9 cellular contexts compared by ENCODE assay signal in genomic region chr19:41570639-41571112, GRCh38. TPM values are rescaled to one million over a fixed set of nuclear protein-coding genes. Genes with fewer than 3 reads are reported as not detected.
DNase-seq lines count a peak whose midpoint lies in the region; ATAC-seq lines count a peak whose summit lies in the region.
"Had no signal": no experiment of that assay in that cellular context is flagged by ENCODE, and none has a peak within 500 bp of the region (broad histone marks: within the 10 kb centered on the region; RNA-seq: fewer than 3 reads in every experiment).

No MANE protein-coding gene starts in this region.

- no peaks in the 10 kb centered on the region for H3F3A ChIP-seq in GM23248 (ENCODE audit: insufficient read depth)

- H3K4me2 ChIP-seq in GM23248 (ENCODE audit: unreplicated experiment), result no peak overlapping the region

- peaks cover 53% of the 10 kb centered on the region for H3K27me3 ChIP-seq in GM23248 (replicated peaks; ENCODE audit: insufficient read depth)

- no peaks in the 10 kb centered on the region for H3K79me2 ChIP-seq in GM23248 (ENCODE audit: insufficient read depth)

- WGBS in GM23248 (ENCODE audit: low coverage in 1 of 2, low lambda C conversion rate in 2 of 2, missing lambda C conversion rate in 2 of 2), 2 experiments, result 3% methylated on average over 6 to 7 of the region's 7 CpGs

- H3K4me3 ChIP-seq in GM23248, result no peak overlapping the region

- H3K9me3 ChIP-seq in GM23248 (ENCODE audit: low read depth), result no peaks in the 10 kb centered on the region

- H4K20me1 ChIP-seq in GM23248 (ENCODE audit: insufficient read depth), result no peaks in the 10 kb centered on the region

- H3K4me1 ChIP-seq in GM23248 (ENCODE audit: insufficient read depth), result no peaks in the 10 kb centered on the region

- DNase-seq in AG08396 (ENCODE audit: low spot score) (peak; percentile 82), GM23248 (peak; percentile 85), NCI-H2196 (lab: John Stamatoyannopoulos, UW; ENCODE audit: unreplicated experiment) (peak; percentile 91), caudate nucleus (lab: John Stamatoyannopoulos, UW) (peak in 37 of 61 donors; percentile 1 to 57 (median 20)), left kidney (ENCODE audit: low read depth, low spot score) (peak; percentile 87)
- DNase-seq in activated CD4-positive, CD25-positive, alpha-beta regulatory T cell (lab: John Stamatoyannopoulos, UW), result peak; percentile 68 to 78 (median 74)
- peak; percentile 89 for DNase-seq in stimulated activated CD4-positive, alpha-beta T cell treated with anti-CD3 and anti-CD28 coated beads, Interleukin-4, amount 100 ng/mL, for 24 hours

- H2AFZ ChIP-seq in GM23248, result no peak overlapping the region

- H3K36me3 ChIP-seq in GM23248 (ENCODE audit: low read depth), result no peaks in the 10 kb centered on the region

- no peak overlapping the region for H3K9ac ChIP-seq in GM23248

- ATAC-seq in GM19023 (IDR thresholded peaks at IDR 0.05; ENCODE audit: unreplicated experiment), result no peak

- H3K9me2 ChIP-seq in GM23248 (ENCODE audit: insufficient read depth), result no peaks in the 10 kb centered on the region

- H3K27ac ChIP-seq in GM23248 (no peak overlapping the region), caudate nucleus (ENCODE audit: low read depth, low read length) (no peak overlapping the region)

- in situ Hi-C loops in GM23248 (cut with MboI), result no loop called here

RNA-seq across cellular contexts. Expression of gene CEACAM21, which starts 5.3 kb away (rescaled TPM):
- not detected in 2 replicates for total RNA-seq in GM23248 (2014; rRNA removed; shearing (Covaris generic))
- polyA plus RNA-seq in GM23248 (2016; fragmentation: Nextera tagmentation; extraction: Ambion mirVana), result not detected in 2 replicates

RNA-seq across cellular contexts. Expression of gene CEACAM4, which starts 56.2 kb away (rescaled TPM):
- total RNA-seq in GM23248 (2014; rRNA removed; shearing (Covaris generic)), result not detected in 2 replicates
- polyA plus RNA-seq in GM23248 (2016; fragmentation: Nextera tagmentation; extraction: Ambion mirVana), result not detected in 2 replicates
- total RNA-seq: temporal lobe had no signal

Comparison
In these comparisons a context has a peak if more than half of its experiments do, and no peak if none do; other contexts are left out.
1. DNase-seq: peak in every context shown above with its lines; median percentile 91 in NCI-H2196; 89 in stimulated activated CD4-positive, alpha-beta T cell treated with anti-CD3 and anti-CD28 coated beads, Interleukin-4, amount 100 ng/mL, for 24 hours; 87 in left kidney; 85 in GM23248; 82 in AG08396; 74 in activated CD4-positive, CD25-positive, alpha-beta regulatory T cell; 20 in caudate nucleus.